Comparison of ENCODE assay signal across 19 cellular contexts in genomic region chr17:43784628-43785101, GRCh38. TPM values are rescaled to one million over a fixed set of nuclear protein-coding genes. Genes with fewer than 3 reads are reported as not detected.
A peak's percentile ranks its signal among the peaks of the same experiment; 100 is the strongest.
DNase-seq lines count a peak whose midpoint lies in the region; ATAC-seq and TF ChIP-seq lines count a peak whose summit lies in the region.
"Had no signal": no experiment of that assay in that cellular context is flagged by ENCODE, and none has a peak within 500 bp of the region (broad histone marks: within the 10 kb centered on the region; RNA-seq: fewer than 3 reads in every experiment).

No MANE protein-coding gene starts in this region.

- peaks cover 1 to 11% of the 10 kb centered on the region in 2 experiments; a peak in 2 of 4 replicates for H3K4me1 ChIP-seq in SK-N-SH (ENCODE audit: control insufficient read depth in 1 of 2, insufficient read depth in 2 of 2, low read depth in 1 of 2, low read length in 1 of 2)
- no peaks in the 10 kb centered on the region for H3K4me1 ChIP-seq in endodermal cell (ENCODE audit: control insufficient read depth, insufficient read depth, low read length)

- no peaks in the 10 kb centered on the region for H3K27me3 ChIP-seq in SK-N-SH (ENCODE audit: insufficient read depth)
- peaks cover under 1% of the 10 kb centered on the region for H3K27me3 ChIP-seq in endodermal cell (ENCODE audit: control insufficient read depth, insufficient read depth, low read length, poor library complexity, severe bottlenecking)
- H3K27me3 ChIP-seq: stomach had no signal

- H3K4me3 ChIP-seq in SK-N-SH (ENCODE audit: low read depth in 2 of 2, low read length in 1 of 2) = no peak overlapping the region
- no peak overlapping the region for H3K4me3 ChIP-seq in endodermal cell (ENCODE audit: low read length)
- H3K4me3 ChIP-seq: stomach had no signal

- H3K9me3 ChIP-seq in SK-N-SH (no peaks in the 10 kb centered on the region), endodermal cell (ENCODE audit: control insufficient read depth, low read length) (no peaks in the 10 kb centered on the region)
- H3K9me3 ChIP-seq: stomach had no signal

- H3K79me2 ChIP-seq in SK-N-SH (ENCODE audit: insufficient read depth) = no peaks in the 10 kb centered on the region

- CTCF ChIA-PET in SK-N-SH (lab: Yijun Ruan, JAX) = no interaction called here

- peak overlapping the region; percentile 46; the same call in 1 of the 2 replicates for H3K4me2 ChIP-seq in SK-N-SH

- peak overlapping the region in 1 of 10 donors; percentile 4 for H3K27ac Mint-ChIP-seq in naive thymus-derived CD8-positive, alpha-beta T cell
- no peak overlapping the region for H3K27ac Mint-ChIP-seq in endodermal cell
- H3K27ac Mint-ChIP-seq: activated CD4-positive, alpha-beta memory T cell treated with anti-CD3 and anti-CD28 coated beads for 36 hours; naive B cell had no signal

- H3K27ac ChIP-seq in SK-N-SH (ENCODE audit: low read depth in 2 of 2, low read length in 1 of 2) (peak overlapping the region in 1 of 2 experiments; percentile 81; a peak in 2 of 4 replicates), epithelial cell of prostate (no peak overlapping the region), endodermal cell (ENCODE audit: low read depth, low read length) (no peak overlapping the region)
- H3K27ac ChIP-seq: C4-2B, stomach had no signal

- H3F3A ChIP-seq in SK-N-SH (replicated peaks; ENCODE audit: insufficient read depth) = peaks cover 29% of the 10 kb centered on the region

- TF ChIP-seq CTCF in SK-N-SH (IDR thresholded peaks at IDR 0.05) = peak; percentile 25
- no peak for TF ChIP-seq CTCF in endodermal cell (conservative IDR thresholded peaks at IDR 0.05)

- no peaks in the 10 kb centered on the region for H4K20me1 ChIP-seq in SK-N-SH (ENCODE audit: insufficient read depth)

- peak overlapping the region; percentile 46; the same call in 1 of the 2 replicates for H3K9ac ChIP-seq in SK-N-SH
- H3K9ac ChIP-seq in endodermal cell (ENCODE audit: extremely low read depth, low read length, poor library complexity, severe bottlenecking) = no peak overlapping the region

- H3K9me2 ChIP-seq in SK-N-SH = no peaks in the 10 kb centered on the region

- DNase-seq in Daoy (ENCODE audit: low read depth) = peak; percentile 17
- no peak for DNase-seq in SK-N-SH
- peak; percentile 40 for DNase-seq in epithelial cell of prostate (ENCODE audit: low read depth, low spot score)
- peak; percentile 53 for DNase-seq in non-pigmented ciliary epithelial cell (ENCODE audit: low read depth)
- no peak for DNase-seq in naive thymus-derived CD8-positive, alpha-beta T cell
- DNase-seq in D341Med (ENCODE audit: low spot score) = no peak
- no peak for DNase-seq in NK-92 (lab: John Stamatoyannopoulos, UW; ENCODE audit: unreplicated experiment)
- DNase-seq in endodermal cell = no peak
- DNase-seq: activated CD4-positive, alpha-beta memory T cell treated with anti-CD3 and anti-CD28 coated beads for 36 hours; activated effector memory CD4-positive, alpha-beta T cell treated with Interleukin-2 at 50 U/mL for 16 hours; H7; islet precursor cell; naive B cell; NCI-H1105 treated with DMSO at 0.1 percent for 48 hours; right cardiac atrium; stomach had no signal

- no peaks in the 10 kb centered on the region for H3K36me3 ChIP-seq in SK-N-SH (replicated peaks in 1 of 2; ENCODE audit: control insufficient read depth in 1 of 2, insufficient read depth in 2 of 2, low read length in 1 of 2)
- H3K36me3 ChIP-seq in endodermal cell (ENCODE audit: control insufficient read depth, insufficient read depth, low read length) = no peaks in the 10 kb centered on the region
- H3K36me3 ChIP-seq: stomach had no signal

- WGBS in SK-N-SH (ENCODE audit: low lambda C conversion rate) = 46% methylated on average over 5 of the region's 5 CpGs
- WGBS in endodermal cell (ENCODE audit: insufficient coverage in 1 of 2, insufficient read length in 1 of 2), 2 experiments = 88 to 90% methylated on average over 5 of the region's 5 CpGs

- POLR2A ChIA-PET in SK-N-SH (lab: Yijun Ruan, JAX) = no interaction called here
- POLR2A ChIA-PET in naive thymus-derived CD8-positive, alpha-beta T cell (lab: Charles Lee) = no interaction called here

- no peaks in the 10 kb centered on the region for H3K9me3 Mint-ChIP-seq in naive thymus-derived CD8-positive, alpha-beta T cell
- no peaks in the 10 kb centered on the region for H3K9me3 Mint-ChIP-seq in endodermal cell
- H3K9me3 Mint-ChIP-seq: activated CD4-positive, alpha-beta memory T cell treated with anti-CD3 and anti-CD28 coated beads for 36 hours; naive B cell had no signal

- TF ChIP-seq EP300 in SK-N-SH (IDR thresholded peaks at IDR 0.05; ENCODE audit: borderline replicate concordance in 1 of 2, low read depth in 1 of 2, low read length in 1 of 2) = no peak

- ATAC-seq in naive thymus-derived CD8-positive, alpha-beta T cell = no peak
- ATAC-seq: right cardiac atrium had no signal

- no peak for TF ChIP-seq RAD21 in SK-N-SH (IDR thresholded peaks at IDR 0.05; ENCODE audit: low read length)

- peaks cover 13 to 45% (median 29%) of the 10 kb centered on the region in 5 donors for H3K27me3 Mint-ChIP-seq in naive thymus-derived CD8-positive, alpha-beta T cell
- H3K27me3 Mint-ChIP-seq in endodermal cell (ENCODE audit: insufficient read depth) = peaks cover 22% of the 10 kb centered on the region

- H2AFZ ChIP-seq in SK-N-SH (ENCODE audit: low read depth) = peak overlapping the region; percentile 83

- H3K36me3 Mint-ChIP-seq in naive thymus-derived CD8-positive, alpha-beta T cell = no peaks in the 10 kb centered on the region
- H3K36me3 Mint-ChIP-seq in endodermal cell (ENCODE audit: low read depth) = no peaks in the 10 kb centered on the region
- H3K36me3 Mint-ChIP-seq: activated CD4-positive, alpha-beta memory T cell treated with anti-CD3 and anti-CD28 coated beads for 36 hours; naive B cell had no signal

- no peak overlapping the region for H3K4me3 Mint-ChIP-seq in naive thymus-derived CD8-positive, alpha-beta T cell
- H3K4me3 Mint-ChIP-seq in endodermal cell = no peak overlapping the region
- H3K4me3 Mint-ChIP-seq: activated CD4-positive, alpha-beta memory T cell treated with anti-CD3 and anti-CD28 coated beads for 36 hours; naive B cell had no signal

- H3K4me1 Mint-ChIP-seq in naive thymus-derived CD8-positive, alpha-beta T cell = peaks cover 0 to 4% (median 3%) of the 10 kb centered on the region in 4 donors
- peaks cover 5% of the 10 kb centered on the region for H3K4me1 Mint-ChIP-seq in endodermal cell

TF ChIP-seq in SK-N-SH, 30 proteins besides CTCF, POLR2A, EP300 and RAD21:
- TF ChIP-seq MAX (IDR thresholded peaks at IDR 0.05; ENCODE audit: low read depth) = 0 out of 2 replicates have a peak, but pooled peaks have one; percentile 2
- TF ChIP-seq MEF2A (IDR thresholded peaks at IDR 0.05; ENCODE audit: borderline replicate concordance, low read depth) = no peak
- TF ChIP-seq JUND (IDR thresholded peaks at IDR 0.05) = 0 out of 2 replicates have a peak, but pooled peaks have one; percentile 4

RNA-seq across cellular contexts. Expression of gene CFAP97D1, which starts 4.4 kb away (rescaled TPM):
- not detected in 2 replicates for total RNA-seq in Daoy (2014; rRNA removed; shearing (Covaris generic))
- polyA plus RNA-seq in SK-N-SH (2012; rRNA removed) = 0.02 TPM in 2 replicates
- 0.03 TPM in 1 of 2 replicates, not detected in the other for polyA plus RNA-seq in SK-N-SH (2012; cell fraction: cytosol; rRNA removed)
- 0.01 and 0.04 TPM in 2 replicates for polyA plus RNA-seq in SK-N-SH (2012; cell fraction: nucleus; rRNA removed)
- total RNA-seq in naive thymus-derived CD8-positive, alpha-beta T cell = not detected
- polyA plus RNA-seq in naive thymus-derived CD8-positive, alpha-beta T cell = not detected
- total RNA-seq in endodermal cell = not detected
- polyA plus RNA-seq in endodermal cell (2013, experiment 1 of 2) = not detected
- polyA plus RNA-seq in endodermal cell (2013, experiment 2 of 2) = not detected
- total RNA-seq: activated CD4-positive, alpha-beta memory T cell treated with anti-CD3 and anti-CD28 coated beads for 36 hours; frontal cortex; NCI-H460; stomach had no signal
- polyA plus RNA-seq: stomach had no signal

RNA-seq across cellular contexts. Expression of gene DUSP3, which starts 5.9 kb away (rescaled TPM):
- total RNA-seq in Daoy (2014; rRNA removed; shearing (Covaris generic)) = 14.2 and 17.8 TPM in 2 replicates
- 31.5 and 39.7 TPM in 2 replicates for polyA plus RNA-seq in SK-N-SH (2012; rRNA removed)
- polyA plus RNA-seq in SK-N-SH (2012; cell fraction: cytosol; rRNA removed) = 28.3 and 29.9 TPM in 2 replicates
- 45.7 and 61.0 TPM in 2 replicates for polyA plus RNA-seq in SK-N-SH (2012; cell fraction: nucleus; rRNA removed)
- 10 to 100 TPM; 11.6 to 13.0 TPM for total RNA-seq in naive thymus-derived CD8-positive, alpha-beta T cell
- 1 to 10 TPM; 5.9 to 7.5 (median 6.4) TPM for polyA plus RNA-seq in naive thymus-derived CD8-positive, alpha-beta T cell
- 10 to 100 TPM; 25.4 to 31.0 TPM for total RNA-seq in endodermal cell
- 24.9 TPM for polyA plus RNA-seq in endodermal cell (2013, experiment 1 of 2)
- 20.0 TPM for polyA plus RNA-seq in endodermal cell (2013, experiment 2 of 2)

RNA-seq across cellular contexts. Expression of gene SOST, which starts 26.1 kb away (rescaled TPM):
- total RNA-seq in Daoy (2014; rRNA removed; shearing (Covaris generic)) = 0.29 TPM in 1 of 2 replicates, not detected in the other
- not detected in 2 replicates for polyA plus RNA-seq in SK-N-SH (2012; rRNA removed)
- polyA plus RNA-seq in SK-N-SH (2012; cell fraction: cytosol; rRNA removed) = 0.01 TPM in 1 of 2 replicates, not detected in the other
- not detected in 2 replicates for polyA plus RNA-seq in SK-N-SH (2012; cell fraction: nucleus; rRNA removed)
- not detected for total RNA-seq in naive thymus-derived CD8-positive, alpha-beta T cell
- polyA plus RNA-seq in naive thymus-derived CD8-positive, alpha-beta T cell = not detected
- total RNA-seq in endodermal cell = not detected
- polyA plus RNA-seq in endodermal cell (2013, experiment 1 of 2) = 39.2 TPM
- polyA plus RNA-seq in endodermal cell (2013, experiment 2 of 2) = 37.0 TPM
- total RNA-seq: activated CD4-positive, alpha-beta memory T cell treated with anti-CD3 and anti-CD28 coated beads for 36 hours; frontal cortex; H7; NCI-H460; stomach had no signal
- polyA plus RNA-seq: stomach had no signal

RNA-seq across cellular contexts. Expression of gene MPP3, which starts 48.3 kb away (rescaled TPM):
- 9.0 and 17.7 TPM in 2 replicates for total RNA-seq in Daoy (2014; rRNA removed; shearing (Covaris generic))
- polyA plus RNA-seq in SK-N-SH (2012; rRNA removed) = 12.5 and 14.1 TPM in 2 replicates
- 3.9 and 6.1 TPM in 2 replicates for polyA plus RNA-seq in SK-N-SH (2012; cell fraction: cytosol; rRNA removed)
- 77.4 and 80.4 TPM in 2 replicates for polyA plus RNA-seq in SK-N-SH (2012; cell fraction: nucleus; rRNA removed)
- under 1 TPM in 1 of 2 experiments, not detected in 1; 0.16 TPM for total RNA-seq in naive thymus-derived CD8-positive, alpha-beta T cell
- not detected for polyA plus RNA-seq in naive thymus-derived CD8-positive, alpha-beta T cell
- total RNA-seq in endodermal cell = 1 to 10 TPM; 5.8 to 6.8 TPM
- polyA plus RNA-seq in endodermal cell (2013, experiment 1 of 2) = 6.6 TPM
- 10.8 TPM for polyA plus RNA-seq in endodermal cell (2013, experiment 2 of 2)

Comparison
In these comparisons a context has a peak if more than half of its experiments do, and no peak if none do; other contexts are left out.
1. DNase-seq: peak in Daoy (single experiment), epithelial cell of prostate (single experiment) and non-pigmented ciliary epithelial cell (single experiment); none in SK-N-SH (single experiment), naive thymus-derived CD8-positive, alpha-beta T cell (0 of 10), D341Med (single experiment), NK-92 (single experiment) and endodermal cell (single experiment).